Comparison of ENCODE assay signal across 8 cellular contexts in genomic region chrY:3405585-3405984, GRCh38.
DNase-seq lines count a peak whose midpoint lies in the region; TF ChIP-seq lines count a peak whose summit lies in the region.
"Not testable (repeated sequence)": the region's sequence is repeated elsewhere in the genome, so short reads cannot be mapped to it uniquely, and the experiment has no call there.

No MANE protein-coding gene starts in this region.

- TF ChIP-seq CTCF in AG04450 (IDR thresholded peaks at IDR 0.05; ENCODE audit: low read depth, low read length) (peak; percentile 37; the same call in 1 of the 2 replicates), HFF-Myc (IDR thresholded peaks at IDR 0.05; ENCODE audit: low read depth, low read length, missing control alignments) (peak; percentile 14), VCaP (conservative IDR thresholded peaks at IDR 0.05) (peak; percentile 65)

- H3K27me3 ChIP-seq in AG04450 (ENCODE audit: control insufficient read depth, insufficient read depth, low read length) = not testable (repeated sequence)

- in situ Hi-C loops in G401 (cut with HindIII; ENCODE audit: low sequenced_read_pairs) = not testable (repeated sequence)

- POLR2A ChIA-PET in AG04450 (lab: Yijun Ruan, JAX) = not testable (repeated sequence)

- not testable (repeated sequence) for H3K4me3 ChIP-seq in AG04450 (ENCODE audit: low read depth, low read length); HFF-Myc (replicated peaks; ENCODE audit: low read depth, low read length)

- not testable (repeated sequence) for H3K9me3 ChIP-seq in AG04450 (ENCODE audit: control insufficient read depth, insufficient read depth, low read length)

- H3K27ac ChIP-seq in AG04450 (ENCODE audit: low read depth, low read length); VCaP: not testable (repeated sequence)

- DNase-seq in AG04450 (ENCODE audit: low read depth, low spot score); HFF-Myc (ENCODE audit: extremely low read depth, low read depth): not testable (repeated sequence)
- DNase-seq in G401 (ENCODE audit: low spot score) (peak; percentile 0), NCI-H2171 treated with DMSO at 0.1 percent for 48 hours (lab: John Stamatoyannopoulos, UW) (peak; percentile 1), fibroblast of peridontal ligament (ENCODE audit: extremely low read depth) (peak; percentile 22), kidney glomerular epithelial cell (lab: John Stamatoyannopoulos, UW) (peak; percentile 3), putamen (ENCODE audit: low spot score) (peak; percentile 0)

- CTCF ChIA-PET in AG04450 (lab: Charles Lee) = not testable (repeated sequence)

Comparison
In these comparisons a context has a peak if more than half of its experiments do, and no peak if none do; other contexts are left out.
1. CTCF ChIP-seq: peak in every context shown above with its lines; median percentile 65 in VCaP; 37 in AG04450; 14 in HFF-Myc.